Comparison of ENCODE assay signal across 19 cellular contexts in genomic region chr20:34066476-34067090, GRCh38. TPM values are rescaled to one million over a fixed set of nuclear protein-coding genes. Genes with fewer than 3 reads are reported as not detected.
DNase-seq lines count a peak whose midpoint lies in the region; ATAC-seq and TF ChIP-seq lines count a peak whose summit lies in the region.
"Had no signal": no experiment of that assay in that cellular context is flagged by ENCODE, and none has a peak within 500 bp of the region (broad histone marks: within the 10 kb centered on the region; RNA-seq: fewer than 3 reads in every experiment).

No MANE protein-coding gene starts in this region.

- H3K4me1 Mint-ChIP-seq in activated T-cell treated with anti-CD3 and anti-CD28 coated beads, Interleukin-2, amount 50 U/mL, for 24 hours (ENCODE audit: low read depth): peaks cover 73% of the 10 kb centered on the region
- peaks cover 38% of the 10 kb centered on the region for H3K4me1 Mint-ChIP-seq in activated T-cell treated with anti-CD3 and anti-CD28 coated beads, Interleukin-2, amount 50 U/mL, for 72 hours (ENCODE audit: low read depth)

- WGBS in thyroid gland, 2 donors: 78 to 89% methylated on average over 3 of the region's 3 CpGs

- H3K27me3 Mint-ChIP-seq in activated T-cell treated with anti-CD3 and anti-CD28 coated beads, Interleukin-2, amount 50 U/mL, for 24 hours: no peaks in the 10 kb centered on the region
- H3K27me3 Mint-ChIP-seq in activated T-cell treated with anti-CD3 and anti-CD28 coated beads, Interleukin-2, amount 50 U/mL, for 72 hours (ENCODE audit: low read depth): no peaks in the 10 kb centered on the region
- H3K27me3 Mint-ChIP-seq: activated CD8-positive, alpha-beta memory T cell treated with anti-CD3 and anti-CD28 coated beads, Interleukin-2, amount 10 ng/mL, durations not matched to agents 7 days and 5 days; progenitor cell of endocrine pancreas had no signal

- H3K27ac Mint-ChIP-seq in activated T-cell treated with anti-CD3 and anti-CD28 coated beads, Interleukin-2, amount 50 U/mL, for 24 hours: peak overlapping the region; percentile 53
- H3K27ac Mint-ChIP-seq in activated T-cell treated with anti-CD3 and anti-CD28 coated beads, Interleukin-2, amount 50 U/mL, for 72 hours: no peak overlapping the region
- H3K27ac Mint-ChIP-seq: activated CD8-positive, alpha-beta memory T cell treated with anti-CD3 and anti-CD28 coated beads, Interleukin-2, amount 10 ng/mL, durations not matched to agents 7 days and 5 days; activated naive CD4-positive, alpha-beta T cell treated with anti-CD3 and anti-CD28 coated beads for 36 hours; progenitor cell of endocrine pancreas had no signal

- H3K27ac ChIP-seq in RWPE2 (ENCODE audit: poor library complexity, severe bottlenecking) (peak overlapping the region; percentile 34), thyroid gland (peak overlapping the region in 2 of 3 donors; percentile 69 to 70), ascending aorta (no peak overlapping the region)
- H3K27ac ChIP-seq: tibial artery had no signal

- DNase-seq in activated T-cell treated with anti-CD3 and anti-CD28 coated beads, Interleukin-2, amount 50 U/mL, for 24 hours: no peak
- DNase-seq in activated T-cell treated with anti-CD3 and anti-CD28 coated beads, Interleukin-2, amount 50 U/mL, for 72 hours: no peak
- no peak for DNase-seq in RWPE2 (ENCODE audit: low spot score)
- peak; percentile 60 for DNase-seq in fibroblast of the conjunctiva (ENCODE audit: low read depth)
- no peak for DNase-seq in thyroid gland
- DNase-seq in ascending aorta (ENCODE audit: low spot score in 2 of 2): no peak
- DNase-seq: 8988T; activated CD8-positive, alpha-beta memory T cell treated with anti-CD3 and anti-CD28 coated beads, Interleukin-2, amount 10 ng/mL, durations not matched to agents 7 days and 5 days; activated naive CD4-positive, alpha-beta T cell treated with anti-CD3 and anti-CD28 coated beads for 36 hours; caudate nucleus; heart left ventricle; NCI-H1092 treated with DMSO at 0.1 percent for 48 hours; stimulated activated CD4-positive, alpha-beta T cell treated with anti-CD3 and anti-CD28 coated beads, Interleukin-15, amount 100 ng/mL, for 24 hours; tibial artery had no signal

- no peak for TF ChIP-seq POLR2A in thyroid gland (IDR thresholded peaks at IDR 0.05)

- H3K27me3 ChIP-seq in RWPE2 (ENCODE audit: insufficient read depth, poor library complexity, severe bottlenecking) (no peaks in the 10 kb centered on the region), thyroid gland (no peaks in the 10 kb centered on the region), ascending aorta (no peaks in the 10 kb centered on the region)
- H3K27me3 ChIP-seq: heart left ventricle, tibial artery had no signal

- peaks cover 3% of the 10 kb centered on the region for H3K36me3 ChIP-seq in RWPE2 (ENCODE audit: low read depth)
- no peaks in the 10 kb centered on the region for H3K36me3 ChIP-seq in thyroid gland
- no peaks in the 10 kb centered on the region for H3K36me3 ChIP-seq in ascending aorta
- H3K36me3 ChIP-seq: tibial artery had no signal

- peaks cover 39% of the 10 kb centered on the region for H3K36me3 Mint-ChIP-seq in activated T-cell treated with anti-CD3 and anti-CD28 coated beads, Interleukin-2, amount 50 U/mL, for 24 hours (ENCODE audit: low read depth)
- no peaks in the 10 kb centered on the region for H3K36me3 Mint-ChIP-seq in activated T-cell treated with anti-CD3 and anti-CD28 coated beads, Interleukin-2, amount 50 U/mL, for 72 hours (ENCODE audit: insufficient read depth in 2 of 2)
- H3K36me3 Mint-ChIP-seq: activated CD8-positive, alpha-beta memory T cell treated with anti-CD3 and anti-CD28 coated beads, Interleukin-2, amount 10 ng/mL, durations not matched to agents 7 days and 5 days; WTC11 had no signal

- intact Hi-C loops in thyroid gland (cut with DNase I): no loop called here
- intact Hi-C loops in ascending aorta (cut with DNase I): no loop called here

- H3K4me3 Mint-ChIP-seq in activated T-cell treated with anti-CD3 and anti-CD28 coated beads, Interleukin-2, amount 50 U/mL, for 24 hours: no peak overlapping the region
- no peak overlapping the region for H3K4me3 Mint-ChIP-seq in activated T-cell treated with anti-CD3 and anti-CD28 coated beads, Interleukin-2, amount 50 U/mL, for 72 hours
- H3K4me3 Mint-ChIP-seq: activated CD8-positive, alpha-beta memory T cell treated with anti-CD3 and anti-CD28 coated beads, Interleukin-2, amount 10 ng/mL, durations not matched to agents 7 days and 5 days; activated naive CD4-positive, alpha-beta T cell treated with anti-CD3 and anti-CD28 coated beads for 36 hours; WTC11 had no signal

- no peak for ATAC-seq in activated T-cell treated with anti-CD3 and anti-CD28 coated beads, Interleukin-2, amount 50 U/mL, for 72 hours (replicated peaks in 1 of 2)
- ATAC-seq in RWPE2 (ENCODE audit: low read depth): peak; percentile 38
- ATAC-seq in HG03135 (IDR thresholded peaks at IDR 0.05; ENCODE audit: unreplicated experiment): no peak
- no peak for ATAC-seq in HG02588 (IDR thresholded peaks at IDR 0.05; ENCODE audit: unreplicated experiment)
- ATAC-seq: activated CD8-positive, alpha-beta memory T cell treated with anti-CD3 and anti-CD28 coated beads, Interleukin-2, amount 10 ng/mL, durations not matched to agents 7 days and 5 days; heart left ventricle; HepG2; WTC11 had no signal

- H3K4me3 ChIP-seq in RWPE2 (ENCODE audit: severe bottlenecking) (no peak overlapping the region), thyroid gland (replicated peaks in 1 of 3) (no peak overlapping the region), ascending aorta (no peak overlapping the region)
- H3K4me3 ChIP-seq: heart left ventricle, tibial artery had no signal

- TF ChIP-seq CTCF in RWPE2 (IDR thresholded peaks at IDR 0.05; ENCODE audit: poor library complexity, severe bottlenecking): no peak
- no peak for TF ChIP-seq CTCF in thyroid gland (IDR thresholded peaks at IDR 0.05)
- TF ChIP-seq CTCF in ascending aorta (IDR thresholded peaks at IDR 0.05): no peak

- H3K4me1 ChIP-seq in RWPE2 (ENCODE audit: insufficient read depth, poor library complexity, severe bottlenecking): peaks cover 32% of the 10 kb centered on the region
- H3K4me1 ChIP-seq in thyroid gland: peaks cover 46 to 63% of the 10 kb centered on the region in 2 donors
- H3K4me1 ChIP-seq in ascending aorta: peaks cover 6 to 14% of the 10 kb centered on the region in 2 donors

- no peaks in the 10 kb centered on the region for H3K9me3 Mint-ChIP-seq in activated T-cell treated with anti-CD3 and anti-CD28 coated beads, Interleukin-2, amount 50 U/mL, for 24 hours
- no peaks in the 10 kb centered on the region for H3K9me3 Mint-ChIP-seq in activated T-cell treated with anti-CD3 and anti-CD28 coated beads, Interleukin-2, amount 50 U/mL, for 72 hours
- H3K9me3 Mint-ChIP-seq: activated naive CD4-positive, alpha-beta T cell treated with anti-CD3 and anti-CD28 coated beads for 36 hours; WTC11 had no signal

- H3K9me3 ChIP-seq in RWPE2 (ENCODE audit: severe bottlenecking) (no peaks in the 10 kb centered on the region), thyroid gland (no peaks in the 10 kb centered on the region), ascending aorta (no peaks in the 10 kb centered on the region)
- H3K9me3 ChIP-seq: heart left ventricle, tibial artery had no signal

RNA-seq across cellular contexts. Expression of gene EIF2S2, which starts 45.5 kb away (rescaled TPM):
- total RNA-seq in activated T-cell treated with anti-CD3 and anti-CD28 coated beads, Interleukin-2, amount 50 U/mL, for 72 hours: 100 to 1,000 TPM; 158 to 165 TPM
- 10 to 100 TPM; 34.1 to 50.5 (median 42.6) TPM for total RNA-seq in thyroid gland
- 19.3 TPM for total RNA-seq in ascending aorta

Comparison
In these comparisons a context has a peak if more than half of its experiments do, and no peak if none do; other contexts are left out.
1. H3K27ac ChIP-seq: peak in RWPE2 (single experiment) and thyroid gland (2 of 3); none in ascending aorta (0 of 2).